11 cellular contexts compared by ENCODE assay signal in genomic region chr17:77610980-77611641, GRCh38.
DNase-seq lines count a peak whose midpoint lies in the region; ATAC-seq lines count a peak whose summit lies in the region.
"Had no signal": no experiment of that assay in that cellular context is flagged by ENCODE, and none has a peak within 500 bp of the region (broad histone marks: within the 10 kb centered on the region; RNA-seq: fewer than 3 reads in every experiment).

No MANE protein-coding gene starts in this region.

- no peak overlapping the region for H3K4me3 ChIP-seq in thymus (ENCODE audit: low read length)

- H3K4me3 Mint-ChIP-seq in activated CD8-positive, alpha-beta T cell treated with anti-CD3 and anti-CD28 coated beads, Interleukin-2, amount 10 ng/mL, durations not matched to agents 7 days and 5 days, result peak overlapping the region; percentile 67
- H3K4me3 Mint-ChIP-seq in immature natural killer cell, result peak overlapping the region; percentile 87 to 95 (median 91)

- no peaks in the 10 kb centered on the region for H3K36me3 ChIP-seq in thymus (ENCODE audit: control insufficient read depth, insufficient read depth)
- H3K36me3 ChIP-seq: BE2C had no signal

- H3K27me3 ChIP-seq in thymus (ENCODE audit: control insufficient read depth, insufficient read depth), result no peaks in the 10 kb centered on the region
- H3K27me3 ChIP-seq: BE2C had no signal

- peak; percentile 27 for DNase-seq in activated effector memory CD4-positive, alpha-beta T cell treated with anti-CD3 and anti-CD28 coated beads, Interleukin-2, amount 50 U/mL, for 16 hours
- no peak for DNase-seq in activated effector memory CD4-positive, alpha-beta T cell treated with Interleukin-2 at 50 U/mL for 16 hours
- no peak for DNase-seq in activated CD8-positive, alpha-beta T cell treated with anti-CD3 and anti-CD28 coated beads, Interleukin-2, amount 10 ng/mL, durations not matched to agents 7 days and 5 days
- DNase-seq in immature natural killer cell, result no peak
- no peak for DNase-seq in NCI-H146 treated with DMSO at 0.1 percent for 48 hours (lab: John Stamatoyannopoulos, UW; ENCODE audit: unreplicated experiment)
- DNase-seq: BE2C, cortex of kidney, NCI-H526 had no signal

- ATAC-seq in activated CD8-positive, alpha-beta T cell treated with anti-CD3 and anti-CD28 coated beads, Interleukin-2, amount 10 ng/mL, durations not matched to agents 7 days and 5 days, result peak; percentile 6
- ATAC-seq in HG02970 (IDR thresholded peaks at IDR 0.05; ENCODE audit: low FRiP score, unreplicated experiment) (no peak), HG03521 (IDR thresholded peaks at IDR 0.05; ENCODE audit: unreplicated experiment) (no peak)

- WGBS in thymus, result 54% methylated on average over 11 of the region's 11 CpGs

- H3K27ac Mint-ChIP-seq in activated CD8-positive, alpha-beta T cell treated with anti-CD3 and anti-CD28 coated beads, Interleukin-2, amount 10 ng/mL, durations not matched to agents 7 days and 5 days, result peak overlapping the region; percentile 92
- peak overlapping the region in 4 of 6 donors; percentile 79 to 93 (median 88) for H3K27ac Mint-ChIP-seq in immature natural killer cell

- H3K9me3 ChIP-seq in thymus (ENCODE audit: control insufficient read depth), result no peaks in the 10 kb centered on the region
- H3K9me3 ChIP-seq: BE2C had no signal

- H3K4me1 Mint-ChIP-seq in activated CD8-positive, alpha-beta T cell treated with anti-CD3 and anti-CD28 coated beads, Interleukin-2, amount 10 ng/mL, durations not matched to agents 7 days and 5 days (ENCODE audit: low read depth), result peaks cover 30% of the 10 kb centered on the region
- H3K4me1 Mint-ChIP-seq in immature natural killer cell, result peaks cover 26 to 29% of the 10 kb centered on the region in 2 donors

- POLR2A ChIA-PET in activated CD8-positive, alpha-beta T cell treated with anti-CD3 and anti-CD28 coated beads, Interleukin-2, amount 10 ng/mL, durations not matched to agents 7 days and 5 days (lab: Charles Lee), result interaction anchor here (0.7 to 2.6 kb wide), 10 partner anchors 8 to 347 kb away, joined by 3 to 16 read pairs (median 3); partner anchors contain the start of gene TNRC6C

- peaks cover 11% of the 10 kb centered on the region for H3K4me1 ChIP-seq in thymus (ENCODE audit: control insufficient read depth, insufficient read depth, low read length)
- H3K4me1 ChIP-seq: BE2C had no signal

- CTCF ChIA-PET in activated CD8-positive, alpha-beta T cell treated with anti-CD3 and anti-CD28 coated beads, Interleukin-2, amount 10 ng/mL, durations not matched to agents 7 days and 5 days (lab: Charles Lee), result interaction anchor here (1.1 to 1.9 kb wide), 7 partner anchors 9 to 403 kb away, joined by 3 to 9 read pairs (median 4); no protein-coding TSS in a partner anchor

- H3K27me3 Mint-ChIP-seq in activated CD8-positive, alpha-beta T cell treated with anti-CD3 and anti-CD28 coated beads, Interleukin-2, amount 10 ng/mL, durations not matched to agents 7 days and 5 days (ENCODE audit: low read depth), result peaks cover 5% of the 10 kb centered on the region
- H3K27me3 Mint-ChIP-seq in immature natural killer cell (ENCODE audit: low read depth in 3 of 3), result peaks cover 0 to 5% (median 1%) of the 10 kb centered on the region in 3 donors

- peak overlapping the region; percentile 91 for H3K27ac ChIP-seq in thymus (ENCODE audit: low read depth)

- no peaks in the 10 kb centered on the region for H3K9me3 Mint-ChIP-seq in activated CD8-positive, alpha-beta T cell treated with anti-CD3 and anti-CD28 coated beads, Interleukin-2, amount 10 ng/mL, durations not matched to agents 7 days and 5 days (ENCODE audit: insufficient read depth)
- H3K9me3 Mint-ChIP-seq in immature natural killer cell, result no peaks in the 10 kb centered on the region

- peaks cover 6% of the 10 kb centered on the region for H3K36me3 Mint-ChIP-seq in activated CD8-positive, alpha-beta T cell treated with anti-CD3 and anti-CD28 coated beads, Interleukin-2, amount 10 ng/mL, durations not matched to agents 7 days and 5 days (ENCODE audit: low read depth)
- no peaks in the 10 kb centered on the region for H3K36me3 Mint-ChIP-seq in immature natural killer cell
